In the genomic region with DNA sequence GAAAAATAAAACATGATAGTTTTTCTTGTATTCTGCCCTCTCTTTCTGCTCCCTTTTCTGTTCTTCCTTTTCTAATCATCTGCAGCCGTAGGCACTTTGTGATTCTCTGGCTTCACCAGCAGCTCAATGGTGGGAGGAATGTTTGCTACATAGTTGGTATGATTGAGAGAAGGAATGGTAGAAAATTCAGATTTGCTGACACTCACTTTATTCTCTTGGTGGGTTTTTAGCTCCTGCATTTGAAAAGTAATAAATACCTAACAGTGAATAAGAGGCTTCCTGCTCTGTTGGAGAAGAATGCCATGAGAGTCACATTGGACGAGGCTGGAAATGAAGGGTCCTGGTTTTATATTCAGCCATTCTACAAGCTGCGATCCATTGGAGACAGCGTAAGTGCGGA, we compare ENCODE assay signal across 1 cellular context.
TF ChIP-seq lines count a peak whose summit lies in the region.

No MANE protein-coding gene starts in this region.

TF ChIP-seq in K562, 482 proteins besides CTCF, POLR2A, EP300 and RAD21 (continued from another document):
- TF ChIP-seq, protein P1, sequence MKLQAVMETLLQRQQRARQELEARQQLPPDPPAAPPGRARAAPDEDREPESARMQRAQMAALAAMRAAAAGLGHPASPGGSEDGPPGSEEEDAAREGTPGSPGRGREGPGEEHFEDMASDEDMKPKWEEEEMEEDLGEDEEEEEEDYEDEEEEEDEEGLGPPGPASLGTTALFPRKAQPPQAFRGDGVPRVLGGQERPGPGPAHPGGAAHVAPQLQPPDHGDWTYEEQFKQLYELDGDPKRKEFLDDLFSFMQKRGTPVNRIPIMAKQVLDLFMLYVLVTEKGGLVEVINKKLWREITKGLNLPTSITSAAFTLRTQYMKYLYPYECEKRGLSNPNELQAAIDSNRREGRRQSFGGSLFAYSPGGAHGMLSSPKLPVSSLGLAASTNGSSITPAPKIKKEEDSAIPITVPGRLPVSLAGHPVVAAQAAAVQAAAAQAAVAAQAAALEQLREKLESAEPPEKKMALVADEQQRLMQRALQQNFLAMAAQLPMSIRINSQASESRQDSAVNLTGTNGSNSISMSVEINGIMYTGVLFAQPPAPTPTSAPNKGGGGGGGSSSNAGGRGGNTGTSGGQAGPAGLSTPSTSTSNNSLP (IDR thresholded peaks at IDR 0.05; ENCODE audit: borderline replicate concordance, low read depth, low read length), result no peak
- TF ChIP-seq C11orf30 (IDR thresholded peaks at IDR 0.05; ENCODE audit: low read depth), result peak; percentile 53
- 0 out of 2 replicates have a peak, but pooled peaks have one; percentile 14 for TF ChIP-seq MAFG (tag; conservative IDR thresholded peaks at IDR 0.05)
- no peak for TF ChIP-seq HMG20A (CRISPR knock-in tag; conservative IDR thresholded peaks at IDR 0.05)
- TF ChIP-seq, protein P2, sequence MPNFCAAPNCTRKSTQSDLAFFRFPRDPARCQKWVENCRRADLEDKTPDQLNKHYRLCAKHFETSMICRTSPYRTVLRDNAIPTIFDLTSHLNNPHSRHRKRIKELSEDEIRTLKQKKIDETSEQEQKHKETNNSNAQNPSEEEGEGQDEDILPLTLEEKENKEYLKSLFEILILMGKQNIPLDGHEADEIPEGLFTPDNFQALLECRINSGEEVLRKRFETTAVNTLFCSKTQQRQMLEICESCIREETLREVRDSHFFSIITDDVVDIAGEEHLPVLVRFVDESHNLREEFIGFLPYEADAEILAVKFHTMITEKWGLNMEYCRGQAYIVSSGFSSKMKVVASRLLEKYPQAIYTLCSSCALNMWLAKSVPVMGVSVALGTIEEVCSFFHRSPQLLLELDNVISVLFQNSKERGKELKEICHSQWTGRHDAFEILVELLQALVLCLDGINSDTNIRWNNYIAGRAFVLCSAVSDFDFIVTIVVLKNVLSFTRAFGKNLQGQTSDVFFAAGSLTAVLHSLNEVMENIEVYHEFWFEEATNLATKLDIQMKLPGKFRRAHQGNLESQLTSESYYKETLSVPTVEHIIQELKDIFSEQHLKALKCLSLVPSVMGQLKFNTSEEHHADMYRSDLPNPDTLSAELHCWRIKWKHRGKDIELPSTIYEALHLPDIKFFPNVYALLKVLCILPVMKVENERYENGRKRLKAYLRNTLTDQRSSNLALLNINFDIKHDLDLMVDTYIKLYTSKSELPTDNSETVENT (CRISPR knock-in tag; IDR thresholded peaks at IDR 0.05), result no peak
- TF ChIP-seq MAFK (IDR thresholded peaks at IDR 0.05; ENCODE audit: low read length), result peak; percentile 41; the same call in 1 of the 2 replicates
- peak; percentile 79 for TF ChIP-seq ZNF316 (IDR thresholded peaks at IDR 0.05)
